ENCODE assay signal across 18 cellular contexts in the genomic region with DNA sequence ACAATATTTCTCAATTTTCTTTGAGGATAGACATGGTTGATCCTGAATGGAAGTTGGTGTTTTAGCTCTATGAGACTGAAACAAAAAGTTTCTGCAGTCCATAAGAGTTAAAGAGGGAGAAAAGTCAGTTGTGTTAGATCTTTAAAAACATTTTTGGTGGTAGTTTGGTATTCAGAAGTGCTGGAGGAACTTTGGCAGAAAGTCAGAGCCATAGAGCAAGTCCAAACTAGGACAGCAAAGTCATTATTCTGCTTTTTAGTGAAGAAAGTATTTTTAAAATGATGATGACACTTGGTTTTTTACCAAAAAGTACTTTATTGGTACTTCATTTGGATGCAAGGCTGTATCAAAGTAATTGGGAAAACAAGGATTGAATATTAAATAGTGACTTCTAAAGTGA.
"Had no signal": no experiment of that assay in that cellular context is flagged by ENCODE, and none has a peak within 500 bp of the region (broad histone marks: within the 10 kb centered on the region; RNA-seq: fewer than 3 reads in every experiment).

No MANE protein-coding gene starts in this region.

- ATAC-seq: activated CD4-positive, alpha-beta T cell treated with anti-CD3 and anti-CD28 coated beads for 36 hours had no signal

- DNase-seq: activated CD4-positive, alpha-beta memory T cell treated with anti-CD3 and anti-CD28 coated beads, Interleukin-2, amount 10 ng/mL, durations not matched to agents 7 days and 5 days; activated CD4-positive, alpha-beta T cell treated with anti-CD3 and anti-CD28 coated beads for 36 hours; activated gamma-delta T cell treated with Interleukin-2 at 50 U/mL for 16 hours; activated naive CD8-positive, alpha-beta T cell treated with anti-CD3 and anti-CD28 coated beads, Interleukin-2, amount 10 ng/mL, durations not matched to agents 7 days and 5 days; activated T-cell treated with anti-CD3 and anti-CD28 coated beads, Interleukin-2, amount 50 U/mL, for 48 hours; aorta; effector memory CD4-positive, alpha-beta T cell; erythroblast; foreskin fibroblast; head of caudate nucleus; mesenchymal stem cell; ovary; stimulated activated CD4-positive, alpha-beta T cell treated with anti-CD3 and anti-CD28 coated beads, Interleukin-4, amount 100 ng/mL, for 1 hour; SW 1271 had no signal

- H3K27ac ChIP-seq: cardiac muscle cell, coronary artery, ovary, thoracic aorta, VCaP had no signal

- H3K9me3 ChIP-seq: ovary, thoracic aorta had no signal

- H3K27me3 ChIP-seq: ovary had no signal

- H3K4me3 ChIP-seq: cardiac muscle cell, coronary artery, ovary, thoracic aorta had no signal

- H3K36me3 ChIP-seq: cardiac muscle cell, ovary, thoracic aorta had no signal
